In genomic region chr15:42494998-42495360, GRCh38 we compare ENCODE assay signal across 7 cellular contexts.
A peak's percentile ranks its signal among the peaks of the same experiment; 100 is the strongest.
DNase-seq lines count a peak whose midpoint lies in the region; TF ChIP-seq lines count a peak whose summit lies in the region.

No MANE protein-coding gene starts in this region.

- in situ Hi-C loops in astrocyte of the spinal cord (cut with HindIII; ENCODE audit: low sequenced_read_pairs), result no loop called here

- TF ChIP-seq CTCF in GM10266 (IDR thresholded peaks at IDR 0.05; ENCODE audit: control insufficient read depth, insufficient read depth, low read depth, missing control alignments) (no peak), astrocyte of the spinal cord (IDR thresholded peaks at IDR 0.05; ENCODE audit: low read depth, low read length) (no peak)

- DNase-seq in GM10266 (ENCODE audit: extremely low spot score), result peak; percentile 14
- DNase-seq in NCI-H69 (lab: John Stamatoyannopoulos, UW), result peak; percentile 24
- DNase-seq in astrocyte of the spinal cord (ENCODE audit: low read depth, low spot score), result no peak
- peak in 37 of 51 donors; percentile 6 to 92 (median 46) for DNase-seq in hypothalamus (lab: John Stamatoyannopoulos, UW)
- DNase-seq in NCI-H128 (lab: John Stamatoyannopoulos, UW; ENCODE audit: unreplicated experiment), result no peak
- DNase-seq in NCI-H2081 (lab: John Stamatoyannopoulos, UW), result no peak

- peaks cover 9% of the 10 kb centered on the region for H3K4me1 ChIP-seq in rectal smooth muscle tissue (ENCODE audit: control insufficient read depth, insufficient read depth, low read length)

- H3K4me3 ChIP-seq in astrocyte of the spinal cord (ENCODE audit: low read depth, low read length) (peak overlapping the region; percentile 81), rectal smooth muscle tissue (ENCODE audit: low read length) (peak overlapping the region; percentile 91)

- H3K27me3 ChIP-seq in rectal smooth muscle tissue (ENCODE audit: control insufficient read depth, insufficient read depth, low read length), result no peaks in the 10 kb centered on the region

- peak overlapping the region; percentile 42 for H3K9ac ChIP-seq in rectal smooth muscle tissue (ENCODE audit: low read length)

- no peaks in the 10 kb centered on the region for H3K36me3 ChIP-seq in rectal smooth muscle tissue (ENCODE audit: control insufficient read depth, insufficient read depth, low read length)

- peak overlapping the region; percentile 89 for H3K27ac ChIP-seq in rectal smooth muscle tissue (ENCODE audit: low read depth, low read length)

Comparison
In these comparisons a context has a peak if more than half of its experiments do, and no peak if none do; other contexts are left out.
1. DNase-seq: peak in GM10266 (single experiment), NCI-H69 (single experiment) and hypothalamus (37 of 51); none in astrocyte of the spinal cord (single experiment), NCI-H128 (single experiment) and NCI-H2081 (0 of 2).